ENCODE assay signal across 8 cellular contexts in the genomic region with DNA sequence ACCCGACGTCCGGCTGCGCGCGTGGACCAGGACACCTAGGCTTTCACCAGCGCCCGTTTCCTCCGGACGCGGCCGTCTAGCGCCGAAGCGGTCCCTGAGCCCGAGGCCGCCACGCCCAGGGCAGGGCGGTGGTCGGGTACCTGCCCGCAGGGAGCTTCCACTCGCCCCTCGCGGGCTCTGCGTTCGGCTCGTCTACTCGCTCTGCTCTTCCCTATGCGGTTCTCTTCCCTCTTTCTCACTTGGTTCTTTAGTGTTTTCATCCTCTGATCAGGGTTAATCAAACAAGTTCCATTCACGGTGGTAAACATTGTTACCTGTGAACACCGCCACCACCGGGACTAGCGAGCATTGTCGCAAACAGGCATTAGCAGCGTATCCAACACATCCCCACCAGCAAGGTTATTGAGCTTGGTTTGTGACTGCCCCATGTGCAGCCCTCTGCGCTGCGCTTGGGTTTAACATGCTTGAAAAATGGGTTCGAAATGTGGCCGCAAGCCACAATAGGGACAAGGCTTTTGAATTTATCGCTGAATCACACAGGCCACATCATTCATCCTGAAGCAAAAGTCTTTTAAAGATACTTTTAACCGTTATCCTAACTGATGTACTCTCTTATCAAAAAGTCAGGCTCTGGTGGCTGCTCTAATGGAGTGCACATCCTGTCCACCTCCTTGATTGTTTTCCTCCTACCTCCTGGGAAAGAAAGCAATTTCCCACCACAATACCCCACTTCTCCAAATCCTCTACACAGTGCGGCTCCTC. TPM values are rescaled to one million over a fixed set of nuclear protein-coding genes. Genes with fewer than 3 reads are reported as not detected.
DNase-seq lines count a peak whose midpoint lies in the region; ATAC-seq and TF ChIP-seq lines count a peak whose summit lies in the region.

No MANE protein-coding gene starts in this region.

- ATAC-seq in HG03442 (IDR thresholded peaks at IDR 0.05; ENCODE audit: unreplicated experiment) = peak; percentile 5
- ATAC-seq in activated CD8-positive, alpha-beta T cell treated with anti-CD3 and anti-CD28 coated beads for 36 hours = no peak
- ATAC-seq in natural killer cell = no peak

- intact Hi-C loops in activated CD8-positive, alpha-beta T cell treated with anti-CD3 and anti-CD28 coated beads for 36 hours (cut with micrococcal nuclease) = no loop called here
- intact Hi-C loops in natural killer cell (cut with micrococcal nuclease) = loop anchor here (1.0 to 10.0 kb wide), 3 partner anchors 8 to 493 kb away; partner anchors contain the start of genes CIP2A and DZIP3

- CTCF ChIA-PET in activated CD8-positive, alpha-beta T cell treated with anti-CD3 and anti-CD28 coated beads for 36 hours (lab: Charles Lee) = interaction anchor here (1.7 to 2.6 kb wide), 2 partner anchors 32 to 386 kb away, joined by 4 to 12 read pairs; no protein-coding TSS in a partner anchor

- H3K9me3 Mint-ChIP-seq in activated CD8-positive, alpha-beta T cell treated with anti-CD3 and anti-CD28 coated beads for 36 hours = peaks cover 2% of the 10 kb centered on the region
- H3K9me3 Mint-ChIP-seq in endodermal cell = no peaks in the 10 kb centered on the region
- H3K9me3 Mint-ChIP-seq in natural killer cell = peaks cover 2 to 3% of the 10 kb centered on the region in 2 donors

- H3K9me3 ChIP-seq in endodermal cell (ENCODE audit: control insufficient read depth, low read length) = no peaks in the 10 kb centered on the region

- H3K4me1 ChIP-seq in endodermal cell (ENCODE audit: control insufficient read depth, insufficient read depth, low read length) = no peaks in the 10 kb centered on the region

- peak overlapping the region; percentile 76 for H3K4me3 ChIP-seq in endodermal cell (ENCODE audit: low read length)

- peaks cover 9% of the 10 kb centered on the region for H3K36me3 Mint-ChIP-seq in activated CD8-positive, alpha-beta T cell treated with anti-CD3 and anti-CD28 coated beads for 36 hours (ENCODE audit: low read depth)
- H3K36me3 Mint-ChIP-seq in endodermal cell (ENCODE audit: low read depth) (no peaks in the 10 kb centered on the region), natural killer cell (no peaks in the 10 kb centered on the region)

- peaks cover 41% of the 10 kb centered on the region for H3K4me1 Mint-ChIP-seq in activated CD8-positive, alpha-beta T cell treated with anti-CD3 and anti-CD28 coated beads for 36 hours (ENCODE audit: low read depth)
- H3K4me1 Mint-ChIP-seq in endodermal cell = no peaks in the 10 kb centered on the region
- peaks cover 35 to 57% of the 10 kb centered on the region in 2 donors for H3K4me1 Mint-ChIP-seq in natural killer cell

- peak overlapping the region; percentile 48 for H3K9ac ChIP-seq in endodermal cell (ENCODE audit: extremely low read depth, low read length, poor library complexity, severe bottlenecking)

- H3K27ac Mint-ChIP-seq in activated CD8-positive, alpha-beta T cell treated with anti-CD3 and anti-CD28 coated beads for 36 hours = peak overlapping the region; percentile 95
- H3K27ac Mint-ChIP-seq in endodermal cell (no peak overlapping the region), natural killer cell (no peak overlapping the region)

- H3K27me3 ChIP-seq in endodermal cell (ENCODE audit: control insufficient read depth, insufficient read depth, low read length, poor library complexity, severe bottlenecking) = peaks cover 59% of the 10 kb centered on the region

- in situ Hi-C loops in Caki2 (cut with HindIII; ENCODE audit: low pct_unique_long_range_greater_than_20kb, low sequenced_read_pairs) = no loop called here

- H3K4me3 Mint-ChIP-seq in activated CD8-positive, alpha-beta T cell treated with anti-CD3 and anti-CD28 coated beads for 36 hours = no peak overlapping the region
- peak overlapping the region; percentile 79 for H3K4me3 Mint-ChIP-seq in endodermal cell
- peak overlapping the region; percentile 96 for H3K4me3 Mint-ChIP-seq in natural killer cell

- no peak for TF ChIP-seq CTCF in activated CD8-positive, alpha-beta T cell treated with anti-CD3 and anti-CD28 coated beads for 36 hours (IDR thresholded peaks at IDR 0.05)
- TF ChIP-seq CTCF in endodermal cell (conservative IDR thresholded peaks at IDR 0.05) (peak; percentile 44), natural killer cell (IDR thresholded peaks at IDR 0.05) (no peak), GM20000 (IDR thresholded peaks at IDR 0.05; ENCODE audit: extremely low read depth, missing control alignments) (no peak)

- 39 to 71% methylated on average over 23 to 42 of the region's 42 CpGs for WGBS in endodermal cell (ENCODE audit: insufficient coverage in 1 of 2, insufficient read length in 1 of 2), 2 experiments

- no peaks in the 10 kb centered on the region for H3K27me3 Mint-ChIP-seq in activated CD8-positive, alpha-beta T cell treated with anti-CD3 and anti-CD28 coated beads for 36 hours
- H3K27me3 Mint-ChIP-seq in endodermal cell (ENCODE audit: insufficient read depth) (peaks cover 48% of the 10 kb centered on the region), natural killer cell (ENCODE audit: low read depth in 2 of 2) (peaks cover 0 to 2% of the 10 kb centered on the region in 2 donors)

- POLR2A ChIA-PET in activated CD8-positive, alpha-beta T cell treated with anti-CD3 and anti-CD28 coated beads for 36 hours (lab: Charles Lee) = interaction anchor here (0.6 to 13.4 kb wide), 8 partner anchors 9 to 488 kb away, joined by 3 to 161 read pairs (median 5); no protein-coding TSS in a partner anchor

- no peaks in the 10 kb centered on the region for H3K36me3 ChIP-seq in endodermal cell (ENCODE audit: control insufficient read depth, insufficient read depth, low read length)

- H3K27ac ChIP-seq in endodermal cell (ENCODE audit: low read depth, low read length) = no peak overlapping the region

- DNase-seq in Caki2 (ENCODE audit: low read depth) (peak; percentile 2), endodermal cell (peak; percentile 66), natural killer cell (no peak), inferior parietal cortex (ENCODE audit: extremely low spot score) (no peak), Kasumi-1 (lab: John Stamatoyannopoulos, UW) (no peak), GM20000 (ENCODE audit: low spot score) (no peak)
- DNase-seq in activated CD8-positive, alpha-beta T cell treated with anti-CD3 and anti-CD28 coated beads for 36 hours = peak; percentile 45

RNA-seq across cellular contexts. Expression of gene CD47, which starts 0.8 kb away (rescaled TPM):
- 31.8 and 62.4 TPM in 2 replicates for total RNA-seq in Caki2 (2014; rRNA removed; shearing (Covaris generic); ENCODE audit: low replicate concordance)
- 10 to 100 TPM; 88.7 to 91.6 TPM for total RNA-seq in activated CD8-positive, alpha-beta T cell treated with anti-CD3 and anti-CD28 coated beads for 36 hours
- 10 to 100 TPM in 1 of 2 donors, 1 to 10 TPM in 1; 6.4 to 12.0 TPM for total RNA-seq in endodermal cell
- polyA plus RNA-seq in endodermal cell (2013, experiment 1 of 2) = 58.8 TPM
- polyA plus RNA-seq in endodermal cell (2013, experiment 2 of 2) = 54.4 TPM
- 100 to 1,000 TPM; 226 to 236 (median 233) TPM for total RNA-seq in natural killer cell

Comparison
In these comparisons a context has a peak if more than half of its experiments do, and no peak if none do; other contexts are left out.
1. DNase-seq: peak in Caki2 (single experiment), activated CD8-positive, alpha-beta T cell treated with anti-CD3 and anti-CD28 coated beads for 36 hours (single experiment) and endodermal cell (single experiment); none in natural killer cell (single experiment), inferior parietal cortex (single experiment), Kasumi-1 (0 of 2) and GM20000 (single experiment).